Comparison of ENCODE assay signal across 22 cellular contexts in genomic region chr3:109125902-109126301, GRCh38. TPM values are rescaled to one million over a fixed set of nuclear protein-coding genes. Genes with fewer than 3 reads are reported as not detected.
DNase-seq lines count a peak whose midpoint lies in the region; ATAC-seq and TF ChIP-seq lines count a peak whose summit lies in the region.
"Had no signal": no experiment of that assay in that cellular context is flagged by ENCODE, and none has a peak within 500 bp of the region (broad histone marks: within the 10 kb centered on the region; RNA-seq: fewer than 3 reads in every experiment).

No MANE protein-coding gene starts in this region.

- H3K4me1 Mint-ChIP-seq in Caco-2 (ENCODE audit: low read depth, unreplicated experiment), result peaks cover 28% of the 10 kb centered on the region
- H3K4me1 Mint-ChIP-seq in nephron, result peaks cover 13% of the 10 kb centered on the region
- H3K4me1 Mint-ChIP-seq: CD4-positive, CD25-positive, alpha-beta regulatory T cell had no signal

- H3K27me3 ChIP-seq in Caco-2 (replicated peaks; ENCODE audit: control insufficient read depth, insufficient read depth, low read length), result no peaks in the 10 kb centered on the region
- 0 out of 2 replicates have a peak, but pooled peaks cover 5% of the 10 kb centered on the region for H3K27me3 ChIP-seq in PC-3 (ENCODE audit: low read length)
- H3K27me3 ChIP-seq: BE2C, MG63, Peyer's patch had no signal

- H3K4me2 ChIP-seq in PC-3 (ENCODE audit: low read length), result no peak overlapping the region

- CTCF ChIA-PET in Caco-2 (lab: Charles Lee) (no interaction called here), PC-3 (lab: Charles Lee) (no interaction called here)

- no peak overlapping the region for H2AFZ ChIP-seq in PC-3 (ENCODE audit: low read length)

- H4K20me1 ChIP-seq in PC-3 (ENCODE audit: low read length), result no peaks in the 10 kb centered on the region

- H3K4me3 Mint-ChIP-seq in Caco-2 (ENCODE audit: unreplicated experiment), result peak overlapping the region; percentile 31
- no peak overlapping the region for H3K4me3 Mint-ChIP-seq in nephron
- H3K4me3 Mint-ChIP-seq: CD4-positive, CD25-positive, alpha-beta regulatory T cell had no signal

- H3K4me1 ChIP-seq in Caco-2 (peaks cover 33% of the 10 kb centered on the region), PC-3 (ENCODE audit: insufficient read depth, low read length) (peaks cover 14% of the 10 kb centered on the region; the same call in 1 of the 2 replicates)
- H3K4me1 ChIP-seq: BE2C had no signal

- H3K79me2 ChIP-seq in PC-3 (ENCODE audit: low read length), result no peaks in the 10 kb centered on the region

- intact Hi-C loops in Caco-2 (cut with micrococcal nuclease; ENCODE audit: unreplicated experiment), result loop anchor here (1.0 to 2.0 kb wide), 2 partner anchors 98 to 185 kb away; no protein-coding TSS in a partner anchor
- intact Hi-C loops in PC-3 (cut with micrococcal nuclease), result no loop called here

- no peaks in the 10 kb centered on the region for H3K36me3 ChIP-seq in Caco-2 (ENCODE audit: control insufficient read depth, insufficient read depth, low read length)
- H3K36me3 ChIP-seq in PC-3 (ENCODE audit: low read depth, low read length), result no peaks in the 10 kb centered on the region
- H3K36me3 ChIP-seq: BE2C, MG63, Peyer's patch had no signal

- H3K9me3 Mint-ChIP-seq in Caco-2 (ENCODE audit: unreplicated experiment) (peaks cover 31% of the 10 kb centered on the region), nephron (peaks cover 21% of the 10 kb centered on the region)

- TF ChIP-seq CTCF in Caco-2 (IDR thresholded peaks at IDR 0.05; ENCODE audit: insufficient read depth in 1 of 2, low read depth in 1 of 2, low read length in 1 of 2, severe bottlenecking in 1 of 2, unreplicated experiment in 1 of 2), result no peak
- TF ChIP-seq CTCF in PC-3 (conservative IDR thresholded peaks at IDR 0.05; ENCODE audit: low read depth, low read length), result no peak
- TF ChIP-seq CTCF in nephron (IDR thresholded peaks at IDR 0.05; ENCODE audit: unreplicated experiment in 3 of 3), result no peak

- no peaks in the 10 kb centered on the region for H3K9me2 ChIP-seq in PC-3 (replicated peaks; ENCODE audit: low read length)

- DNase-seq in Caco-2 (peak; percentile 36 to 60), PC-3 (peak; percentile 19), kidney tubule cell (ENCODE audit: low spot score) (peak; percentile 27), Kasumi-1 (lab: John Stamatoyannopoulos, UW) (no peak), iPS-NIHi11 (ENCODE audit: low spot score) (no peak)
- DNase-seq: 8988T; BE2C; Calu3; CD4-positive, CD25-positive, alpha-beta regulatory T cell; GOT3; MG63; NCI-H1092; NCI-H1436 treated with DMSO at 0.1 percent for 48 hours; NCI-H2029; NCI-H2171 treated with DMSO at 0.1 percent for 48 hours; NCI-H446; NCI-H526 treated with DMSO at 0.1 percent for 48 hours; Peyer's patch had no signal

- H3K27me3 Mint-ChIP-seq in Caco-2 (ENCODE audit: insufficient read depth, unreplicated experiment) (no peaks in the 10 kb centered on the region), nephron (ENCODE audit: low read depth) (peaks cover 10% of the 10 kb centered on the region)

- H3K9ac ChIP-seq in PC-3 (ENCODE audit: low read length), result no peak overlapping the region

- H3K36me3 Mint-ChIP-seq in Caco-2 (ENCODE audit: insufficient read depth, unreplicated experiment) (peaks cover 12% of the 10 kb centered on the region), nephron (ENCODE audit: low read depth) (peaks cover 18% of the 10 kb centered on the region)
- H3K36me3 Mint-ChIP-seq: CD4-positive, CD25-positive, alpha-beta regulatory T cell had no signal

- H3K27ac Mint-ChIP-seq in Caco-2 (ENCODE audit: unreplicated experiment), result peak overlapping the region; percentile 70
- H3K27ac Mint-ChIP-seq in nephron, result peak overlapping the region in 2 of 3 experiments; percentile 58 to 71
- H3K27ac Mint-ChIP-seq: CD4-positive, CD25-positive, alpha-beta regulatory T cell had no signal

- ATAC-seq in PC-3, result no peak
- no peak for ATAC-seq in HG02642 (IDR thresholded peaks at IDR 0.05; ENCODE audit: poor library complexity, unreplicated experiment)
- ATAC-seq in HG03039 (IDR thresholded peaks at IDR 0.05; ENCODE audit: unreplicated experiment), result no peak

- no peak overlapping the region for H3K27ac ChIP-seq in PC-3 (ENCODE audit: low read length)
- H3K27ac ChIP-seq: SK-N-MC had no signal

- no TSS peak for BruUV-seq in Caco-2 (replicated peaks; lab: Mats Ljungman, UMichigan)
- no TSS peak for BruUV-seq in PC-3 (replicated peaks; lab: Mats Ljungman, UMichigan)

- H3K4me3 ChIP-seq in Caco-2 (ENCODE audit: low read depth, low read length) (no peak overlapping the region), PC-3 (ENCODE audit: low read length) (no peak overlapping the region)
- H3K4me3 ChIP-seq: MG63, Peyer's patch, SK-N-MC had no signal

- no peaks in the 10 kb centered on the region for H3K9me3 ChIP-seq in Caco-2
- no peaks in the 10 kb centered on the region for H3K9me3 ChIP-seq in PC-3 (ENCODE audit: low read length)
- H3K9me3 ChIP-seq: BE2C, MG63, Peyer's patch had no signal

- H3F3A ChIP-seq in PC-3 (ENCODE audit: low read length, unreplicated experiment), result no peaks in the 10 kb centered on the region

- POLR2A ChIA-PET in Caco-2 (lab: Charles Lee), result no interaction called here
- POLR2A ChIA-PET in PC-3 (lab: Charles Lee; ENCODE audit: unreplicated experiment), result no interaction called here

RNA-seq across cellular contexts. Expression of gene MORC1, which starts 8.0 kb away (rescaled TPM):
- total RNA-seq in Caco-2 (2022) (not detected in 2 replicates), PC-3 (2014; rRNA removed) (not detected in 2 replicates)
- total RNA-seq: Calu3 had no signal

RNA-seq across cellular contexts. Expression of gene C3orf85, which starts 10.6 kb away (rescaled TPM):
- total RNA-seq in Caco-2 (2022) (0.48 and 0.81 TPM in 2 replicates), PC-3 (2014; rRNA removed) (not detected in 2 replicates)
- total RNA-seq: Calu3; CD4-positive, CD25-positive, alpha-beta regulatory T cell had no signal

Comparison
In these comparisons a context has a peak if more than half of its experiments do, and no peak if none do; other contexts are left out.
1. DNase-seq: peak in Caco-2 (2 of 2), PC-3 (single experiment) and kidney tubule cell (single experiment); none in Kasumi-1 (0 of 2) and iPS-NIHi11 (single experiment).